8 cellular contexts compared by ENCODE assay signal in genomic region chr22:40818747-40819662, GRCh38. TPM values are rescaled to one million over a fixed set of nuclear protein-coding genes. Genes with fewer than 3 reads are reported as not detected.
DNase-seq lines count a peak whose midpoint lies in the region; ATAC-seq and TF ChIP-seq lines count a peak whose summit lies in the region.

Gene SLC25A17, minus strand, starts transcription at chr22:40819346. Its CDS starts 98 bp downstream, at chr22:40819248.

- no peaks in the 10 kb centered on the region for H3K27me3 Mint-ChIP-seq in WTC11 (ENCODE audit: low read depth)

- TF ChIP-seq CTCF in WTC11 (IDR thresholded peaks at IDR 0.05), result no peak
- TF ChIP-seq CTCF in spleen (IDR thresholded peaks at IDR 0.05 in 8 of 11, conservative IDR thresholded peaks at IDR 0.05 in 3 of 11), result peak in 8 of 11 experiments; percentile 17 to 53 (median 33)

- peaks cover 19% of the 10 kb centered on the region for H3K36me3 Mint-ChIP-seq in WTC11

- no peaks in the 10 kb centered on the region for H3K9me3 ChIP-seq in spleen

- peaks cover 17 to 49% (median 28%) of the 10 kb centered on the region in 6 donors for H3K4me1 ChIP-seq in spleen

- WGBS in spleen, 5 donors, result 0 to 1% (median 0%) methylated on average over 34 to 60 of the region's 61 CpGs

- H3K4me3 ChIP-seq in spleen, result peak within 1 kb of the TSS; percentile 86 to 99 (median 98)

- no peaks in the 10 kb centered on the region for H3K27me3 ChIP-seq in spleen (replicated peaks in 1 of 7)

- ATAC-seq in HG03135 (IDR thresholded peaks at IDR 0.05; ENCODE audit: unreplicated experiment), result peak; percentile 67
- ATAC-seq in WTC11, result peak; percentile 97

- CTCF ChIA-PET in WTC11 (lab: Charles Lee), result interaction anchor here (0.5 to 1.4 kb wide), 9 partner anchors 58 to 280 kb away, joined by 3 to 9 read pairs (median 3); no protein-coding TSS in a partner anchor

- peak within 1 kb of the TSS; percentile 92 for H3K4me3 Mint-ChIP-seq in WTC11

- H3K27ac Mint-ChIP-seq in WTC11, result peak within 1 kb of the TSS; percentile 83

- H3K27ac ChIP-seq in caudate nucleus (ENCODE audit: low read depth, low read length) (peak within 1 kb of the TSS; percentile 54), spleen (peak within 1 kb of the TSS; percentile 64 to 89 (median 84))

- TF ChIP-seq POLR2A in spleen (IDR thresholded peaks at IDR 0.05), result no peak

- peaks cover 0 to 24% (median 6%) of the 10 kb centered on the region in 6 donors for H3K36me3 ChIP-seq in spleen

- no peaks in the 10 kb centered on the region for H3K9me3 Mint-ChIP-seq in WTC11

- DNase-seq in SIG-M5 treated with dmso at 0.1 percent for 504 hours (lab: John Stamatoyannopoulos, UW; ENCODE audit: unreplicated experiment) (peak; percentile 83), SIG-M5 (lab: John Stamatoyannopoulos, UW) (no peak), NCI-H2227 (lab: John Stamatoyannopoulos, UW; ENCODE audit: unreplicated experiment) (peak; percentile 89), WTC11 (ENCODE audit: low spot score) (peak; percentile 91), caudate nucleus (lab: John Stamatoyannopoulos, UW) (peak in 60 of 61 donors; percentile 13 to 94 (median 83)), inferior parietal cortex (ENCODE audit: extremely low spot score) (peak; percentile 87), spleen (peak; percentile 97)

- POLR2A ChIA-PET in WTC11 (lab: Charles Lee), result interaction anchor here (0.6 to 0.9 kb wide), 5 partner anchors 11 to 932 kb away, joined by 3 to 5 read pairs (median 3); partner anchors contain the start of gene XPNPEP3

- peaks cover 24% of the 10 kb centered on the region for H3K4me1 Mint-ChIP-seq in WTC11

- intact Hi-C loops in spleen (cut with DNase I; ENCODE audit: low total_unique reads), result no loop called here

TF ChIP-seq in WTC11, 78 proteins besides CTCF, POLR2A, EP300 and RAD21 (continues in another document):
- TF ChIP-seq ZNF281 (CRISPR knock-in tag; IDR thresholded peaks at IDR 0.05) (no peak), ZSCAN18 (CRISPR knock-in tag; IDR thresholded peaks at IDR 0.05) (no peak), E2F5 (CRISPR knock-in tag; IDR thresholded peaks at IDR 0.05) (peak; percentile 55; the same call in 1 of the 2 replicates), MYBL2 (CRISPR knock-in tag; IDR thresholded peaks at IDR 0.05) (peak; percentile 57; the same call in 1 of the 2 replicates), FOXP1 (CRISPR knock-in tag; IDR thresholded peaks at IDR 0.05; ENCODE audit: borderline replicate concordance) (peak; percentile 66; the same call in 1 of the 2 replicates), OVOL2 (CRISPR knock-in tag; IDR thresholded peaks at IDR 0.05; ENCODE audit: borderline replicate concordance) (no peak), PRRX2 (CRISPR knock-in tag; IDR thresholded peaks at IDR 0.05) (no peak), ATF1 (CRISPR knock-in tag; IDR thresholded peaks at IDR 0.05) (no peak), ZNF532 (CRISPR knock-in tag; IDR thresholded peaks at IDR 0.05; ENCODE audit: borderline replicate concordance) (no peak), NR3C1 (CRISPR knock-in tag; conservative IDR thresholded peaks at IDR 0.05; ENCODE audit: low read depth) (no peak), ZBTB43 (CRISPR knock-in tag; IDR thresholded peaks at IDR 0.05) (peak; percentile 50; the same call in 1 of the 2 replicates), ZNF121 (CRISPR knock-in tag; IDR thresholded peaks at IDR 0.05) (no peak), MAX (CRISPR knock-in tag; IDR thresholded peaks at IDR 0.05) (peak; percentile 77), USF1 (CRISPR knock-in tag; IDR thresholded peaks at IDR 0.05) (peak; percentile 14; the same call in 1 of the 2 replicates), JUN (CRISPR knock-in tag; IDR thresholded peaks at IDR 0.05) (no peak)

RNA-seq across cellular contexts. Expression of gene SLC25A17, which starts in this region (rescaled TPM):
- total RNA-seq in WTC11 (2021) (22.0 to 29.6 TPM (median 25.2 TPM) in 3 replicates), spleen (10 to 100 TPM; 11.4 to 16.1 (median 14.0) TPM)
- 10 to 100 TPM; 12.3 to 15.1 (median 13.1) TPM for polyA plus RNA-seq in spleen
